19 cellular contexts compared by ENCODE assay signal in genomic region chr13:100529666-100530065, GRCh38.
"Had no signal": no experiment of that assay in that cellular context is flagged by ENCODE, and none has a peak within 500 bp of the region (broad histone marks: within the 10 kb centered on the region; RNA-seq: fewer than 3 reads in every experiment).

No MANE protein-coding gene starts in this region.

- H3K4me1 ChIP-seq: foreskin keratinocyte, heart left ventricle, parathyroid adenoma, psoas muscle, transverse colon had no signal

- DNase-seq: erythroblast; foreskin keratinocyte; heart left ventricle; hippocampal formation; left colon; mesendoderm; naive thymus-derived CD4-positive, alpha-beta T cell; nucleus accumbens; psoas muscle; retina; small intestine; stimulated activated CD4-positive, alpha-beta T cell treated with anti-CD3 and anti-CD28 coated beads, Interleukin-12 subunit alpha, Interleukin-12 subunit beta, amount 100 ng/mL, for 4 hours; stimulated activated naive CD4-positive, alpha-beta T cell; stomach; substantia nigra; transverse colon had no signal

- H3K4me3 ChIP-seq: heart left ventricle, psoas muscle, stomach, thoracic aorta, transverse colon had no signal

- H3K9me3 Mint-ChIP-seq: dendritic cell treated with granulocyte-macrophage colony-stimulating factor and Interleukin-4, amounts not matched to agents 40 ng/mL and 50 ng/mL, for 4 days had no signal

- H3K9ac ChIP-seq: parathyroid adenoma had no signal

- ATAC-seq: foreskin keratinocyte; heart left ventricle; left colon; naive thymus-derived CD4-positive, alpha-beta T cell; psoas muscle had no signal

- H3K27me3 ChIP-seq: foreskin keratinocyte, heart left ventricle, stomach, transverse colon had no signal

- H2AFZ ChIP-seq: parathyroid adenoma had no signal

- H3K27me3 Mint-ChIP-seq: dendritic cell treated with granulocyte-macrophage colony-stimulating factor and Interleukin-4, amounts not matched to agents 40 ng/mL and 50 ng/mL, for 4 days; naive thymus-derived CD4-positive, alpha-beta T cell had no signal

- H3K79me2 ChIP-seq: parathyroid adenoma had no signal

- H3K9me3 ChIP-seq: psoas muscle, stomach, thoracic aorta, transverse colon had no signal

- H3K27ac Mint-ChIP-seq: dendritic cell treated with granulocyte-macrophage colony-stimulating factor and Interleukin-4, amounts not matched to agents 40 ng/mL and 50 ng/mL, for 4 days had no signal

- H3K27ac ChIP-seq: foreskin keratinocyte, heart left ventricle, parathyroid adenoma, psoas muscle, thoracic aorta, transverse colon had no signal

- H3K4me3 Mint-ChIP-seq: dendritic cell treated with granulocyte-macrophage colony-stimulating factor and Interleukin-4, amounts not matched to agents 40 ng/mL and 50 ng/mL, for 4 days; naive thymus-derived CD4-positive, alpha-beta T cell had no signal
